Comparison of ENCODE assay signal across 1 cellular context in the genomic region with DNA sequence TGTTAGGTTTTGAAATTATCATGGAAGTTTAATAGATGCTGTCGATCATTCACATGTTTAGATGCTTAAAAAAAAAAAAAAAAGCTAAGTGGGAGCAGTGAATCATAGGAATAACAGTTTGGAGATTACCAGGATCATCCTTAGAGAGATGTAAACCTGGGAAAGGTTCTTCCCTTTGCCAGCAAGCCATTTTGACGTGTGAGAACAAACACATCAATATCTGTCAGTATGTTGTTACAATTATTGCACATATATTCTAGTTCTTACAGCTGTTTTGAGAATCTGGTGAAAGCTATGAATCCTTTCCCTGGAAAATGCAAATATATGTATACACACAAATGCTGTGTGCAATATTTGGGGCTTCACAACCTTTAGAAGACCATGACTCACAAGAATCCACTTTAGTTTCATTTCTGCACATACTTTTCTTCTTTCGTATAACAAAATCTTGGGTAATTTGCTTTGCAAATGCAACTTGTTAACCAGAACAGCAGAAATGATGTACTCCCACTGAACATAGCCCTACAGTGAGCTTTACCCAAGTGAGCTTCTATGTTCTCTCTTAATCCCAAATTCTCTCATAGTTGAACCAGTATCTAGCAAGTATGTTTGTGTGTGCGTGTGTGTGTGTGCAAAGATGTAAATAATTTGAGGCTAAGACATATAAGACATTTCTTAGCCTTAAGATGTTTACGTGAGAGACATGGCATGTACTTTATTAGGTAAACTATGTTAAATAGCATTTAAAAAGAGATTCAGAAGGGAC.
TF ChIP-seq lines count a peak whose summit lies in the region.

No MANE protein-coding gene starts in this region.

TF ChIP-seq in K562, 482 proteins besides CTCF, POLR2A, EP300 and RAD21 (continued from another document):
- TF ChIP-seq, protein P1, sequence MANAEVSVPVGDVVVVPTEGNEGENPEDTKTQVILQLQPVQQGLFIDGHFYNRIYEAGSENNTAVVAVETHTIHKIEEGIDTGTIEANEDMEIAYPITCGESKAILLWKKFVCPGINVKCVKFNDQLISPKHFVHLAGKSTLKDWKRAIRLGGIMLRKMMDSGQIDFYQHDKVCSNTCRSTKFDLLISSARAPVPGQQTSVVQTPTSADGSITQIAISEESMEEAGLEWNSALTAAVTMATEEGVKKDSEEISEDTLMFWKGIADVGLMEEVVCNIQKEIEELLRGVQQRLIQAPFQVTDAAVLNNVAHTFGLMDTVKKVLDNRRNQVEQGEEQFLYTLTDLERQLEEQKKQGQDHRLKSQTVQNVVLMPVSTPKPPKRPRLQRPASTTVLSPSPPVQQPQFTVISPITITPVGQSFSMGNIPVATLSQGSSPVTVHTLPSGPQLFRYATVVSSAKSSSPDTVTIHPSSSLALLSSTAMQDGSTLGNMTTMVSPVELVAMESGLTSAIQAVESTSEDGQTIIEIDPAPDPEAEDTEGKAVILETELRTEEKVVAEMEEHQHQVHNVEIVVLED (CRISPR knock-in tag; IDR thresholded peaks at IDR 0.05): no peak
- TF ChIP-seq SMAD2 (IDR thresholded peaks at IDR 0.05; ENCODE audit: low read depth, low read length) (no peak), ZBTB1 (CRISPR knock-in tag; IDR thresholded peaks at IDR 0.05; ENCODE audit: borderline replicate concordance, low read depth) (no peak), TARDBP (IDR thresholded peaks at IDR 0.05) (no peak)
- TF ChIP-seq, protein P2, sequence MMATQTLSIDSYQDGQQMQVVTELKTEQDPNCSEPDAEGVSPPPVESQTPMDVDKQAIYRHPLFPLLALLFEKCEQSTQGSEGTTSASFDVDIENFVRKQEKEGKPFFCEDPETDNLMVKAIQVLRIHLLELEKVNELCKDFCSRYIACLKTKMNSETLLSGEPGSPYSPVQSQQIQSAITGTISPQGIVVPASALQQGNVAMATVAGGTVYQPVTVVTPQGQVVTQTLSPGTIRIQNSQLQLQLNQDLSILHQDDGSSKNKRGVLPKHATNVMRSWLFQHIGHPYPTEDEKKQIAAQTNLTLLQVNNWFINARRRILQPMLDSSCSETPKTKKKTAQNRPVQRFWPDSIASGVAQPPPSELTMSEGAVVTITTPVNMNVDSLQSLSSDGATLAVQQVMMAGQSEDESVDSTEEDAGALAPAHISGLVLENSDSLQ (IDR thresholded peaks at IDR 0.05): 0 out of 2 replicates have a peak, but pooled peaks have one; percentile 18
- TF ChIP-seq, protein P3, sequence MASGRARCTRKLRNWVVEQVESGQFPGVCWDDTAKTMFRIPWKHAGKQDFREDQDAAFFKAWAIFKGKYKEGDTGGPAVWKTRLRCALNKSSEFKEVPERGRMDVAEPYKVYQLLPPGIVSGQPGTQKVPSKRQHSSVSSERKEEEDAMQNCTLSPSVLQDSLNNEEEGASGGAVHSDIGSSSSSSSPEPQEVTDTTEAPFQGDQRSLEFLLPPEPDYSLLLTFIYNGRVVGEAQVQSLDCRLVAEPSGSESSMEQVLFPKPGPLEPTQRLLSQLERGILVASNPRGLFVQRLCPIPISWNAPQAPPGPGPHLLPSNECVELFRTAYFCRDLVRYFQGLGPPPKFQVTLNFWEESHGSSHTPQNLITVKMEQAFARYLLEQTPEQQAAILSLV (tag; IDR thresholded peaks at IDR 0.05): no peak
